ENCODE assay signal across 1 cellular context in genomic region chr10:28503114-28503513, GRCh38.
TF ChIP-seq lines count a peak whose summit lies in the region.

No MANE protein-coding gene starts in this region.

TF ChIP-seq in HEK293, 187 proteins besides CTCF, POLR2A, EP300 and RAD21 (continued from another document):
- TF ChIP-seq ZNF449 (tag by site-specific recombination; IDR thresholded peaks at IDR 0.05) (0 out of 2 replicates have a peak, but pooled peaks have one; percentile 25), ZBTB8A (tag by site-specific recombination; IDR thresholded peaks at IDR 0.05) (peak; percentile 49), ZFP3 (tag by site-specific recombination; IDR thresholded peaks at IDR 0.05; ENCODE audit: low read depth) (no peak), ELK4 (IDR thresholded peaks at IDR 0.05; ENCODE audit: borderline replicate concordance, low read depth, low read length) (no peak), IKZF3 (tag by site-specific recombination; IDR thresholded peaks at IDR 0.05) (peak; percentile 56; the same call in 1 of the 2 replicates), ZNF660 (tag by site-specific recombination; IDR thresholded peaks at IDR 0.05) (no peak; the same call in 1 of the 2 replicates), BCL11B (tag by site-specific recombination; IDR thresholded peaks at IDR 0.05; ENCODE audit: low read depth) (0 out of 2 replicates have a peak, but pooled peaks have one; percentile 13), ZNF423 (tag by site-specific recombination; IDR thresholded peaks at IDR 0.05) (peak; percentile 57; the same call in 1 of the 2 replicates), ZNF629 (tag by site-specific recombination; IDR thresholded peaks at IDR 0.05) (no peak), INSM2 (tag by site-specific recombination; IDR thresholded peaks at IDR 0.05) (no peak), ZNF280D (tag by site-specific recombination; IDR thresholded peaks at IDR 0.05) (no peak), ZNF140 (tag by site-specific recombination; IDR thresholded peaks at IDR 0.05) (no peak), OSR2 (tag by site-specific recombination; IDR thresholded peaks at IDR 0.05) (peak; percentile 79), ZNF221 (tag by site-specific recombination; IDR thresholded peaks at IDR 0.05; ENCODE audit: borderline replicate concordance) (no peak), KLF8 (tag by site-specific recombination; IDR thresholded peaks at IDR 0.05) (no peak), MZF1 (tag by site-specific recombination; IDR thresholded peaks at IDR 0.05; ENCODE audit: borderline replicate concordance) (no peak)
